ENCODE assay signal across 6 cellular contexts in genomic region chr3:137962251-137962650, GRCh38. TPM values are rescaled to one million over a fixed set of nuclear protein-coding genes. Genes with fewer than 3 reads are reported as not detected.
"Had no signal": no experiment of that assay in that cellular context is flagged by ENCODE, and none has a peak within 500 bp of the region (broad histone marks: within the 10 kb centered on the region; RNA-seq: fewer than 3 reads in every experiment).

No MANE protein-coding gene starts in this region.

- H3K27ac ChIP-seq: HL-60 had no signal

- DNase-seq: IMR-90, KBM-7 had no signal

- H3K4me3 ChIP-seq: K562 had no signal

RNA-seq across cellular contexts. Expression of gene CLDN18, which starts 47.7 kb away (rescaled TPM):
- total RNA-seq: HepG2, HT1080, IMR-90 had no signal
